ENCODE assay signal across 8 cellular contexts in genomic region chr7:114084381-114085312, GRCh38.
DNase-seq lines count a peak whose midpoint lies in the region; ATAC-seq and TF ChIP-seq lines count a peak whose summit lies in the region.

No MANE protein-coding gene starts in this region.

- peak overlapping the region; percentile 97 for H3K27ac ChIP-seq in muscle layer of duodenum (ENCODE audit: low read length)

- peak; percentile 25 for ATAC-seq in HG02678 (IDR thresholded peaks at IDR 0.05; ENCODE audit: unreplicated experiment)
- ATAC-seq in GM19328 (IDR thresholded peaks at IDR 0.05; ENCODE audit: unreplicated experiment) = no peak
- no peak for ATAC-seq in HG03196 (IDR thresholded peaks at IDR 0.05; ENCODE audit: unreplicated experiment)

- DNase-seq in GDM1 (lab: John Stamatoyannopoulos, UW) = peak; percentile 47
- peak; percentile 54 for DNase-seq in SHP77 (lab: John Stamatoyannopoulos, UW)
- peak; percentile 11 for DNase-seq in epithelial cell of esophagus (ENCODE audit: low read depth)
- DNase-seq in RKO (ENCODE audit: low spot score) = no peak

- peaks cover 0 to 3% of the 10 kb centered on the region in 2 donors for H3K4me1 ChIP-seq in muscle layer of duodenum (ENCODE audit: control insufficient read depth in 1 of 2, insufficient read depth in 2 of 2, low read length in 2 of 2)

- H3K9me3 ChIP-seq in muscle layer of duodenum (ENCODE audit: control insufficient read depth in 1 of 2, low read length in 2 of 2) = no peaks in the 10 kb centered on the region

- peaks cover 6% of the 10 kb centered on the region for H3K27me3 ChIP-seq in muscle layer of duodenum (ENCODE audit: low read depth, low read length)

- peak overlapping the region; percentile 71 for H3K4me3 ChIP-seq in epithelial cell of esophagus (ENCODE audit: low read length)
- peak overlapping the region; percentile 87 to 92 for H3K4me3 ChIP-seq in muscle layer of duodenum (ENCODE audit: low read depth in 1 of 2, low read length in 2 of 2)

- TF ChIP-seq CTCF in epithelial cell of esophagus (IDR thresholded peaks at IDR 0.05; ENCODE audit: insufficient read depth, low read depth, low read length, missing control alignments) = no peak

- no peaks in the 10 kb centered on the region for H3K36me3 ChIP-seq in muscle layer of duodenum (ENCODE audit: control insufficient read depth in 1 of 2, insufficient read depth in 2 of 2, low read length in 2 of 2)
